Comparison of ENCODE assay signal across 27 cellular contexts in the genomic region with DNA sequence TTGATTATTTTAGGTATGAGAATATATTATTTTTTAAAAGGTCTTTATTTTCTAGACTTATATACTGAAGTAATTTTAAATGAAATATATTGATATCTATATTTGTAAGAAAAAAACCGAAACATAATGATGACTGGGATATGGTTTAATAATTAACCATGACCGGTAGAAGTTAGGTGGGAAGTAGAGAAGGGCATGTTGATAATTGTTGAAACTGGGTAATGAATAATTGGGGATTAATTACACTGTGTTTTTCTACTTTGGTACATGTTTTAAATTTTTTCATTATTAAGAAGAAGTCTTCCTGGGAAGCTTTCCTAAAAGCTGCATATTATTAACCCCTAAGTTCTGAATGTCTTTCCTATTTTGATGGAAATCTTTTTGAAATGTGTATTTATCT. TPM values are rescaled to one million over a fixed set of nuclear protein-coding genes. Genes with fewer than 3 reads are reported as not detected.
"Had no signal": no experiment of that assay in that cellular context is flagged by ENCODE, and none has a peak within 500 bp of the region (broad histone marks: within the 10 kb centered on the region; RNA-seq: fewer than 3 reads in every experiment).

No MANE protein-coding gene starts in this region.

- H3K27ac Mint-ChIP-seq: activated CD4-positive, alpha-beta memory T cell treated with anti-CD3 and anti-CD28 coated beads for 36 hours; activated naive CD4-positive, alpha-beta T cell treated with anti-CD3 and anti-CD28 coated beads, Interleukin-2, amount 10 ng/mL, durations not matched to agents 7 days and 5 days; activated naive CD8-positive, alpha-beta T cell treated with anti-CD3 and anti-CD28 coated beads, Interleukin-2, amount 10 ng/mL, durations not matched to agents 7 days and 5 days; natural killer cell; stimulated activated effector memory CD8-positive, alpha-beta T cell treated with anti-CD3 and anti-CD28 coated beads, Interleukin-12 subunit alpha, Interleukin-12 subunit beta, amount 100 ng/mL, for 72 hours; stimulated activated naive CD8-positive, alpha-beta T cell treated with anti-CD3 and anti-CD28 coated beads, Interleukin-15, amount 100 ng/mL, for 72 hours had no signal

- H3K27me3 Mint-ChIP-seq: activated CD4-positive, alpha-beta memory T cell treated with anti-CD3 and anti-CD28 coated beads for 36 hours; activated naive CD4-positive, alpha-beta T cell treated with anti-CD3 and anti-CD28 coated beads, Interleukin-2, amount 10 ng/mL, durations not matched to agents 7 days and 5 days; activated naive CD8-positive, alpha-beta T cell treated with anti-CD3 and anti-CD28 coated beads, Interleukin-2, amount 10 ng/mL, durations not matched to agents 7 days and 5 days; stimulated activated naive CD8-positive, alpha-beta T cell treated with anti-CD3 and anti-CD28 coated beads, Interleukin-15, amount 100 ng/mL, for 72 hours had no signal

- ATAC-seq: activated CD4-positive, CD25-positive, alpha-beta regulatory T cell treated with anti-CD3 and anti-CD28 coated beads, Interleukin-2, amount 50 U/mL, for 24 hours; esophagus mucosa; natural killer cell; stimulated activated effector memory CD8-positive, alpha-beta T cell treated with anti-CD3 and anti-CD28 coated beads, Interleukin-12 subunit alpha, Interleukin-12 subunit beta, amount 100 ng/mL, for 72 hours; stimulated activated naive CD8-positive, alpha-beta T cell treated with anti-CD3 and anti-CD28 coated beads, Interleukin-15, amount 100 ng/mL, for 72 hours had no signal

- H3K4me3 Mint-ChIP-seq: activated CD4-positive, alpha-beta memory T cell treated with anti-CD3 and anti-CD28 coated beads for 36 hours; activated naive CD4-positive, alpha-beta T cell treated with anti-CD3 and anti-CD28 coated beads, Interleukin-2, amount 10 ng/mL, durations not matched to agents 7 days and 5 days; activated naive CD8-positive, alpha-beta T cell treated with anti-CD3 and anti-CD28 coated beads, Interleukin-2, amount 10 ng/mL, durations not matched to agents 7 days and 5 days; endodermal cell; natural killer cell; stimulated activated effector memory CD8-positive, alpha-beta T cell treated with anti-CD3 and anti-CD28 coated beads, Interleukin-12 subunit alpha, Interleukin-12 subunit beta, amount 100 ng/mL, for 72 hours; stimulated activated naive CD8-positive, alpha-beta T cell treated with anti-CD3 and anti-CD28 coated beads, Interleukin-15, amount 100 ng/mL, for 72 hours had no signal

- DNase-seq: activated CD4-positive, alpha-beta memory T cell treated with anti-CD3 and anti-CD28 coated beads for 36 hours; activated CD4-positive, alpha-beta T cell treated with anti-CD3 and anti-CD28 coated beads for 48 hours; activated CD8-positive, alpha-beta memory T cell treated with anti-CD3 and anti-CD28 coated beads, Interleukin-2, amount 50 U/mL, for 4 hours; activated gamma-delta T cell; activated naive CD4-positive, alpha-beta T cell treated with anti-CD3 and anti-CD28 coated beads, Interleukin-2, amount 10 ng/mL, durations not matched to agents 7 days and 5 days; activated naive CD8-positive, alpha-beta T cell treated with anti-CD3 and anti-CD28 coated beads, Interleukin-2, amount 10 ng/mL, durations not matched to agents 7 days and 5 days; activated T-cell treated with anti-CD3 and anti-CD28 coated beads, Interleukin-2, amount 50 U/mL, for 1 hour; brain microvascular endothelial cell; endodermal cell; foreskin fibroblast; head of caudate nucleus; hippocampal formation; left ventricle myocardium inferior; natural killer cell; retina; sigmoid colon; small intestine; stimulated activated CD4-positive, alpha-beta T cell treated with anti-CD3 and anti-CD28 coated beads, Interleukin-4, amount 100 ng/mL, for 24 hours; stimulated activated naive CD8-positive, alpha-beta T cell treated with anti-CD3 and anti-CD28 coated beads, Interleukin-15, amount 100 ng/mL, for 72 hours; substantia nigra; upper lobe of left lung had no signal

- H3K4me1 Mint-ChIP-seq: activated naive CD4-positive, alpha-beta T cell treated with anti-CD3 and anti-CD28 coated beads, Interleukin-2, amount 10 ng/mL, durations not matched to agents 7 days and 5 days; activated naive CD8-positive, alpha-beta T cell treated with anti-CD3 and anti-CD28 coated beads, Interleukin-2, amount 10 ng/mL, durations not matched to agents 7 days and 5 days; natural killer cell; stimulated activated effector memory CD8-positive, alpha-beta T cell treated with anti-CD3 and anti-CD28 coated beads, Interleukin-12 subunit alpha, Interleukin-12 subunit beta, amount 100 ng/mL, for 72 hours; stimulated activated naive CD8-positive, alpha-beta T cell treated with anti-CD3 and anti-CD28 coated beads, Interleukin-15, amount 100 ng/mL, for 72 hours had no signal

- H3K36me3 Mint-ChIP-seq: activated CD4-positive, alpha-beta memory T cell treated with anti-CD3 and anti-CD28 coated beads for 36 hours; activated naive CD4-positive, alpha-beta T cell treated with anti-CD3 and anti-CD28 coated beads, Interleukin-2, amount 10 ng/mL, durations not matched to agents 7 days and 5 days; activated naive CD8-positive, alpha-beta T cell treated with anti-CD3 and anti-CD28 coated beads, Interleukin-2, amount 10 ng/mL, durations not matched to agents 7 days and 5 days; natural killer cell; stimulated activated effector memory CD8-positive, alpha-beta T cell treated with anti-CD3 and anti-CD28 coated beads, Interleukin-12 subunit alpha, Interleukin-12 subunit beta, amount 100 ng/mL, for 72 hours had no signal

- H3K9me3 Mint-ChIP-seq: activated CD4-positive, alpha-beta memory T cell treated with anti-CD3 and anti-CD28 coated beads for 36 hours; activated naive CD4-positive, alpha-beta T cell treated with anti-CD3 and anti-CD28 coated beads, Interleukin-2, amount 10 ng/mL, durations not matched to agents 7 days and 5 days; activated naive CD8-positive, alpha-beta T cell treated with anti-CD3 and anti-CD28 coated beads, Interleukin-2, amount 10 ng/mL, durations not matched to agents 7 days and 5 days; natural killer cell; stimulated activated effector memory CD8-positive, alpha-beta T cell treated with anti-CD3 and anti-CD28 coated beads, Interleukin-12 subunit alpha, Interleukin-12 subunit beta, amount 100 ng/mL, for 72 hours had no signal

RNA-seq across cellular contexts. Expression of gene TSPAN12, which starts 16.3 kb away (rescaled TPM):
- total RNA-seq: activated CD4-positive, alpha-beta memory T cell treated with anti-CD3 and anti-CD28 coated beads for 36 hours; activated CD8-positive, alpha-beta memory T cell treated with anti-CD3 and anti-CD28 coated beads for 36 hours; activated naive CD8-positive, alpha-beta T cell treated with anti-CD3 and anti-CD28 coated beads, Interleukin-2, amount 10 ng/mL, durations not matched to agents 7 days and 5 days; mononuclear cell; natural killer cell; T-helper 1 cell treated with Interleukin-12 subunit alpha and Interleukin-12 subunit beta and Interleukin-4 antibody, amounts not matched to agents 30 ng/mL and 1 ng/mL, for 36 hours had no signal
